In the genomic region with DNA sequence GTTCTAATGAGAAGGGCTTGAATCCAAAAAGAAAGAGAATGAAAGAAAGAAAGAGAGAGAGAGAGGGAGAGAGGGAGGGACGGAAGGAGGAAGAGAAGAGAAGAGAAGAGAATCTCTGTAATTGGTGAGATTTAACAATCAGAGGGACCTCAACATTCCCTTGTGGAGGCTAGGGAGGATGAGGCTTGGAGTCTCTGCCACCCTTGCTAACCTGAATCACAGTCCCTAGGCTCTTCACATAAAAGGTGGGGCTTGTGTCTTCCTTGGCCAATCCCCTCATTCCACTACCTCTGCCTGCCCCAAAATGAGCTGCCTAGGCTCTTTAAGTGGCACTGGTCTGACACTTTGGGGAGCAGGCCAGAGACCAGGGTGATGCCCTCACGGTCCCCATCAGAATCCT, we compare ENCODE assay signal across 20 cellular contexts. TPM values are rescaled to one million over a fixed set of nuclear protein-coding genes. Genes with fewer than 3 reads are reported as not detected.
DNase-seq lines count a peak whose midpoint lies in the region; ATAC-seq, FAIRE-seq and TF ChIP-seq lines count a peak whose summit lies in the region.
"Had no signal": no experiment of that assay in that cellular context is flagged by ENCODE, and none has a peak within 500 bp of the region (broad histone marks: within the 10 kb centered on the region; RNA-seq: fewer than 3 reads in every experiment).

No MANE protein-coding gene starts in this region.

- 98% methylated on average over 2 of the region's 2 CpGs for WGBS in HepG2 (ENCODE audit: low lambda C conversion rate)
- 86% methylated on average over 2 of the region's 2 CpGs for WGBS in right lobe of liver (ENCODE audit: insufficient coverage, low coverage, low lambda C conversion rate, missing lambda C conversion rate)

- peaks cover 62% of the 10 kb centered on the region for H3K4me1 Mint-ChIP-seq in brain
- H3K4me1 Mint-ChIP-seq in nephron progenitor cell, result peaks cover 27% of the 10 kb centered on the region

- ATAC-seq in HepG2 (no peak), right lobe of liver (no peak), GM21619 (IDR thresholded peaks at IDR 0.05; ENCODE audit: unreplicated experiment) (no peak)

- no peak for TF ChIP-seq RAD21 in HepG2 (CRISPR knock-in tag; IDR thresholded peaks at IDR 0.05)

- no TSS peak for BruUV-seq in HepG2 (replicated peaks; lab: Mats Ljungman, UMichigan)

- H3K27ac Mint-ChIP-seq in brain, result peak overlapping the region in 4 of 5 experiments; percentile 44 to 100 (median 72)
- peak overlapping the region; percentile 78 for H3K27ac Mint-ChIP-seq in nephron progenitor cell

- H3K9me3 Mint-ChIP-seq in brain (no peaks in the 10 kb centered on the region), nephron progenitor cell (no peaks in the 10 kb centered on the region)

- H3K4me3 ChIP-seq in HepG2 (replicated peaks in 1 of 3; ENCODE audit: insufficient read depth in 1 of 3, low read depth in 2 of 3, low read length in 3 of 3) (no peak overlapping the region), right lobe of liver (no peak overlapping the region)
- H3K4me3 ChIP-seq: GM23248, PC-9 had no signal

- no peak overlapping the region for H3K4me2 ChIP-seq in HepG2 (ENCODE audit: low read depth, low read length)
- H3K4me2 ChIP-seq: PC-9 had no signal

- CTCF ChIA-PET in HepG2 (lab: Yijun Ruan, JAX; ENCODE audit: low intra/inter-chr PET ratio, low total read pairs), result no interaction called here

- H3K27me3 Mint-ChIP-seq in brain (no peaks in the 10 kb centered on the region), nephron progenitor cell (ENCODE audit: low read depth, poor library complexity) (peaks cover 7% of the 10 kb centered on the region)

- no peak for TF ChIP-seq EP300 in HepG2 (IDR thresholded peaks at IDR 0.05; ENCODE audit: low read depth in 2 of 2, low read length in 2 of 2)
- TF ChIP-seq EP300 in HepG2 (CRISPR knock-in tag; IDR thresholded peaks at IDR 0.05; ENCODE audit: borderline replicate concordance), result no peak

- DNase-seq in HepG2 (ENCODE audit: low spot score) (no peak), right lobe of liver (no peak), nephron progenitor cell (no peak), NCI-H2196 (lab: John Stamatoyannopoulos, UW; ENCODE audit: unreplicated experiment) (no peak)
- no peak for DNase-seq in activated CD4-positive, alpha-beta T cell treated with anti-CD3 and anti-CD28 coated beads for 48 hours
- DNase-seq: C1 segment of cervical spinal cord, GF-D8, GM23248, KBM-7, NCI-H1417, NCI-H1930, NCI-H2171, NCI-H446 treated with DMSO at 0.1 percent for 48 hours, NCI-H774, PC-9 had no signal

- no peaks in the 10 kb centered on the region for H3K27me3 ChIP-seq in HepG2 (ENCODE audit: control insufficient read depth in 1 of 2, insufficient read depth in 2 of 2, low read length in 2 of 2)
- H3K27me3 ChIP-seq in right lobe of liver, result no peaks in the 10 kb centered on the region

- TF ChIP-seq CTCF in HepG2 (CRISPR knock-in tag; IDR thresholded peaks at IDR 0.05) (no peak), right lobe of liver (IDR thresholded peaks at IDR 0.05) (no peak), brain (conservative IDR thresholded peaks at IDR 0.05) (no peak), nephron progenitor cell (IDR thresholded peaks at IDR 0.05) (no peak)

- no peak for TF ChIP-seq POLR2A in HepG2 (IDR thresholded peaks at IDR 0.05; ENCODE audit: insufficient read depth in 1 of 2, low read depth in 2 of 2, low read length in 2 of 2)
- TF ChIP-seq POLR2A in right lobe of liver (IDR thresholded peaks at IDR 0.05), result no peak

- FAIRE-seq in HepG2 (lab: Jason Lieb, UNC), result no peak
- FAIRE-seq: A204.1, GM12891, GM18507 had no signal

- H3K9me3 ChIP-seq in HepG2 (ENCODE audit: low read length) (no peaks in the 10 kb centered on the region), right lobe of liver (no peaks in the 10 kb centered on the region)

- peaks cover 24% of the 10 kb centered on the region for H3K4me1 ChIP-seq in HepG2 (ENCODE audit: insufficient read depth, low read length)
- peaks cover 0 to 9% (median 0%) of the 10 kb centered on the region in 4 donors for H3K4me1 ChIP-seq in right lobe of liver

- H3K36me3 Mint-ChIP-seq in brain, result peaks cover 21% of the 10 kb centered on the region
- peaks cover 7% of the 10 kb centered on the region for H3K36me3 Mint-ChIP-seq in nephron progenitor cell (ENCODE audit: low read depth)

- peaks cover 8% of the 10 kb centered on the region; the same call in 1 of the 2 replicates for H4K20me1 ChIP-seq in HepG2 (ENCODE audit: insufficient read depth, low read length)

- H2AFZ ChIP-seq in HepG2 (ENCODE audit: low read length), result no peak overlapping the region
- H2AFZ ChIP-seq: GM23248, PC-9 had no signal

- in situ Hi-C loops in HepG2 (cut with HindIII; ENCODE audit: extremely low pct_ligation_motif_present, low pct_unique_long_range_greater_than_20kb), result no loop called here

- H3K4me3 Mint-ChIP-seq in brain (no peak overlapping the region), nephron progenitor cell (no peak overlapping the region)

- no peaks in the 10 kb centered on the region for H3K36me3 ChIP-seq in HepG2 (replicated peaks in 1 of 2; ENCODE audit: control insufficient read depth in 1 of 2, insufficient read depth in 2 of 2, low read length in 2 of 2)
- peaks cover 0 to under 1% (median 0%) of the 10 kb centered on the region in 4 donors for H3K36me3 ChIP-seq in right lobe of liver

- no peaks in the 10 kb centered on the region for H3K79me2 ChIP-seq in HepG2 (ENCODE audit: insufficient read depth, low read length)

- H3K9ac ChIP-seq in HepG2 (ENCODE audit: insufficient read depth, low read depth, low read length), result no peak overlapping the region
- H3K9ac ChIP-seq: GM23248 had no signal

- intact Hi-C loops in HepG2 (cut with micrococcal nuclease; ENCODE audit: unreplicated experiment), result loop anchor here (10.0 kb wide), 1 partner anchor 108 kb away; no protein-coding TSS in a partner anchor
- intact Hi-C loops in right lobe of liver (cut with DNase I), result no loop called here

- POLR2A ChIA-PET in HepG2 (lab: Yijun Ruan, JAX), result no interaction called here

- H3K27ac ChIP-seq in HepG2 (ENCODE audit: extremely low read length, insufficient read depth, low read length), result no peak overlapping the region
- no peak overlapping the region for H3K27ac ChIP-seq in right lobe of liver
- H3K27ac ChIP-seq: GM23248, PC-9 had no signal

TF ChIP-seq in HepG2, 621 proteins besides CTCF, POLR2A, EP300 and RAD21:
- TF ChIP-seq IKZF1 (IDR thresholded peaks at IDR 0.05), result no peak
- peak; percentile 62 for TF ChIP-seq RBM22 (optimal IDR thresholded peaks at IDR 0.05; ENCODE audit: low read length)

RNA-seq across cellular contexts. Expression of gene PIPOX, which starts 30.1 kb away (rescaled TPM):
- total RNA-seq in HepG2 (2016; rRNA removed; fragmentation: Illumina TruSeq; extraction: Trizol) (87.3 and 118 TPM in 2 replicates), right lobe of liver (100 to 1,000 TPM; 167 to 322 (median 226) TPM)
- 26.7 and 31.6 TPM in 2 replicates for total RNA-seq in HepG2 (2016; cell fraction: cytosol; rRNA removed; fragmentation: Illumina TruSeq; extraction: Trizol; ENCODE audit: low read depth)
- total RNA-seq in HepG2 (2016; cell fraction: insoluble cytoplasmic fraction; rRNA removed; fragmentation: Illumina TruSeq; extraction: Trizol), result 88.1 and 122 TPM in 2 replicates
- total RNA-seq in HepG2 (2016; cell fraction: membrane; rRNA removed; fragmentation: Illumina TruSeq; extraction: Trizol), result 58.6 and 66.6 TPM in 2 replicates
- 44.6 and 56.3 TPM in 2 replicates for total RNA-seq in HepG2 (2016; cell fraction: nucleus; rRNA removed; fragmentation: Illumina TruSeq; extraction: Trizol)
- polyA plus RNA-seq in HepG2 (2011; rRNA removed) (154 and 170 TPM in 2 replicates), brain (ENCODE audit: insufficient read depth, low read depth, low replicate concordance) (12.4 TPM)
- 162 and 171 TPM in 2 replicates for polyA plus RNA-seq in HepG2 (2011; cell fraction: cytosol; rRNA removed)
- 53.1 and 70.6 TPM in 2 replicates for polyA plus RNA-seq in HepG2 (2011; cell fraction: nucleus; rRNA removed)
- 126 and 138 TPM in 2 replicates for polyA plus RNA-seq in HepG2 (2012)
- 27.0 and 31.1 TPM in 2 replicates for polyA plus RNA-seq in HepG2 (2016; cell fraction: cytosol; fragmentation: Illumina TruSeq; extraction: Trizol; ENCODE audit: low read depth)
- polyA plus RNA-seq in HepG2 (2016; cell fraction: insoluble cytoplasmic fraction; fragmentation: Illumina TruSeq; extraction: Trizol; ENCODE audit: low read depth), result 141 and 149 TPM in 2 replicates
- 56.2 and 67.0 TPM in 2 replicates for polyA plus RNA-seq in HepG2 (2016; cell fraction: membrane; fragmentation: Illumina TruSeq; extraction: Trizol; ENCODE audit: low read depth)
- 75.2 and 77.3 TPM in 2 replicates for polyA plus RNA-seq in HepG2 (2016; cell fraction: nucleus; fragmentation: Illumina TruSeq; extraction: Trizol; ENCODE audit: insufficient read depth, low read depth)
- polyA minus RNA-seq in HepG2 (2011; rRNA and poly(A)+ RNA removed; ENCODE audit: low replicate concordance), result 19.4 and 304 TPM in 2 replicates
- polyA minus RNA-seq in HepG2 (2011; cell fraction: cytosol; rRNA and poly(A)+ RNA removed), result 55.4 and 68.2 TPM in 2 replicates
- polyA minus RNA-seq in HepG2 (2011; cell fraction: nucleus; rRNA and poly(A)+ RNA removed), result 58.6 and 76.2 TPM in 2 replicates
- total RNA-seq: GM23248 had no signal
- polyA plus RNA-seq: GM23248 had no signal
